14 cellular contexts compared by ENCODE assay signal in genomic region chr9:94175669-94176068, GRCh38.
DNase-seq lines count a peak whose midpoint lies in the region; FAIRE-seq and TF ChIP-seq lines count a peak whose summit lies in the region.
"Had no signal": no experiment of that assay in that cellular context is flagged by ENCODE, and none has a peak within 500 bp of the region (broad histone marks: within the 10 kb centered on the region; RNA-seq: fewer than 3 reads in every experiment).

No MANE protein-coding gene starts in this region.

- TF ChIP-seq CTCF in A673 (conservative IDR thresholded peaks at IDR 0.05; ENCODE audit: low read depth, low read length) (no peak), DOHH2 (IDR thresholded peaks at IDR 0.05; ENCODE audit: low read depth, low read length, poor library complexity, severe bottlenecking) (no peak), astrocyte (IDR thresholded peaks at IDR 0.05; ENCODE audit: insufficient read depth, low read depth, low read length) (no peak), mesothelial cell of epicardium (IDR thresholded peaks at IDR 0.05; ENCODE audit: unreplicated experiment) (no peak), glutamatergic neuron (IDR thresholded peaks at IDR 0.05; ENCODE audit: partially characterized antibody, unreplicated experiment) (no peak), Peyer's patch (IDR thresholded peaks at IDR 0.05) (no peak)

- H3K4me1 Mint-ChIP-seq in astrocyte (ENCODE audit: low read depth, unreplicated experiment) (peaks cover 23% of the 10 kb centered on the region), mesothelial cell of epicardium (peaks cover 41% of the 10 kb centered on the region), glutamatergic neuron (ENCODE audit: low read depth, unreplicated experiment) (peaks cover 10% of the 10 kb centered on the region)

- peaks cover 3% of the 10 kb centered on the region for H3K36me3 Mint-ChIP-seq in astrocyte (ENCODE audit: low read depth, unreplicated experiment)
- peaks cover 22% of the 10 kb centered on the region for H3K36me3 Mint-ChIP-seq in mesothelial cell of epicardium
- H3K36me3 Mint-ChIP-seq in glutamatergic neuron (ENCODE audit: unreplicated experiment), result no peaks in the 10 kb centered on the region

- POLR2A ChIA-PET in A673 (lab: Charles Lee; ENCODE audit: low non-redundant PET), result no interaction called here

- DNase-seq in A673 (ENCODE audit: low spot score), result peak; percentile 83
- DNase-seq in astrocyte (ENCODE audit: low read depth), result peak; percentile 34
- DNase-seq in mesothelial cell of epicardium (ENCODE audit: low spot score in 2 of 2, unreplicated experiment in 2 of 2), result no peak
- DNase-seq in glutamatergic neuron, result no peak
- DNase-seq in MV-4-11 (lab: John Stamatoyannopoulos, UW), result no peak
- no peak for DNase-seq in C1 segment of cervical spinal cord (lab: John Stamatoyannopoulos, UW)
- DNase-seq in Peyer's patch, result no peak
- DNase-seq: activated effector memory CD4-positive, alpha-beta T cell treated with anti-CD3 and anti-CD28 coated beads, Interleukin-2, amount 50 U/mL, for 16 hours; NCI-H2029 had no signal

- intact Hi-C loops in A673 (cut with micrococcal nuclease; ENCODE audit: unreplicated experiment), result no loop called here

- peaks cover 71% of the 10 kb centered on the region for H3K79me2 ChIP-seq in DOHH2 (ENCODE audit: control insufficient read depth, low read length)
- H3K79me2 ChIP-seq in astrocyte (ENCODE audit: insufficient read depth, low read length), result peaks cover 99% of the 10 kb centered on the region

- no peaks in the 10 kb centered on the region for H3K27me3 Mint-ChIP-seq in astrocyte (ENCODE audit: low read depth, unreplicated experiment)
- no peaks in the 10 kb centered on the region for H3K27me3 Mint-ChIP-seq in mesothelial cell of epicardium (ENCODE audit: low read depth)
- no peaks in the 10 kb centered on the region for H3K27me3 Mint-ChIP-seq in glutamatergic neuron (ENCODE audit: unreplicated experiment)

- H3K4me2 ChIP-seq in DOHH2 (ENCODE audit: low read length), result peak overlapping the region; percentile 46
- peak overlapping the region; percentile 40 for H3K4me2 ChIP-seq in astrocyte (ENCODE audit: low read length)
- H3K4me2 ChIP-seq: KMS-11 had no signal

- H3F3A ChIP-seq in DOHH2 (ENCODE audit: control insufficient read depth, insufficient read depth), result peaks cover 46% of the 10 kb centered on the region

- no peaks in the 10 kb centered on the region for H3K27me3 ChIP-seq in A673 (replicated peaks; ENCODE audit: insufficient read depth, low read depth, low read length, poor library complexity)
- H3K27me3 ChIP-seq in DOHH2 (ENCODE audit: control insufficient read depth, low read length), result no peaks in the 10 kb centered on the region
- no peaks in the 10 kb centered on the region for H3K27me3 ChIP-seq in astrocyte (ENCODE audit: insufficient read depth, low read length)
- no peaks in the 10 kb centered on the region for H3K27me3 ChIP-seq in Peyer's patch
- H3K27me3 ChIP-seq: SJSA1 had no signal

- H3K36me3 ChIP-seq in A673 (ENCODE audit: insufficient read depth, low read length, poor library complexity, severe bottlenecking), result peaks cover 46% of the 10 kb centered on the region
- H3K36me3 ChIP-seq in DOHH2 (ENCODE audit: control insufficient read depth, low read length), result peaks cover 78% of the 10 kb centered on the region
- H3K36me3 ChIP-seq in astrocyte (ENCODE audit: insufficient read depth, low read length), result peaks cover 26% of the 10 kb centered on the region
- H3K36me3 ChIP-seq in Peyer's patch, result peaks cover 0 to 25% (median 0%) of the 10 kb centered on the region in 3 donors

- H2AFZ ChIP-seq in astrocyte (ENCODE audit: low read depth, low read length), result no peak overlapping the region
- H2AFZ ChIP-seq: parathyroid adenoma had no signal

- peaks cover 46% of the 10 kb centered on the region for H4K20me1 ChIP-seq in DOHH2 (ENCODE audit: control insufficient read depth, insufficient read depth, low read depth, low read length)
- H4K20me1 ChIP-seq in astrocyte (ENCODE audit: insufficient read depth, low read length), result peaks cover 94% of the 10 kb centered on the region

- BruUV-seq in A673 (replicated peaks; lab: Mats Ljungman, UMichigan), result no TSS peak

- H3K4me3 ChIP-seq in A673 (ENCODE audit: low read depth, low read length, poor library complexity, severe bottlenecking), result peak overlapping the region; percentile 19
- H3K4me3 ChIP-seq in DOHH2 (ENCODE audit: low read length), result peak overlapping the region; percentile 26; the same call in 1 of the 2 replicates
- no peak overlapping the region for H3K4me3 ChIP-seq in astrocyte (ENCODE audit: insufficient read depth, low read depth, low read length)
- H3K4me3 ChIP-seq in Peyer's patch, result no peak overlapping the region
- H3K4me3 ChIP-seq: lung, SJSA1 had no signal

- no peak for FAIRE-seq in astrocyte (lab: Jason Lieb, UNC)

- no peak for TF ChIP-seq POLR2A in Peyer's patch (IDR thresholded peaks at IDR 0.05)

- H3K4me3 Mint-ChIP-seq in astrocyte (ENCODE audit: unreplicated experiment) (no peak overlapping the region), mesothelial cell of epicardium (no peak overlapping the region), glutamatergic neuron (ENCODE audit: unreplicated experiment) (no peak overlapping the region)

- H3K9ac ChIP-seq in astrocyte (ENCODE audit: low read length), result no peak overlapping the region
- H3K9ac ChIP-seq: KMS-11, parathyroid adenoma had no signal

- H3K27ac Mint-ChIP-seq in astrocyte (ENCODE audit: unreplicated experiment) (no peak overlapping the region), mesothelial cell of epicardium (peak overlapping the region; percentile 79), glutamatergic neuron (ENCODE audit: unreplicated experiment) (no peak overlapping the region)

- H3K4me1 ChIP-seq in A673 (ENCODE audit: insufficient read depth, low read length, poor library complexity, severe bottlenecking) (peaks cover 61% of the 10 kb centered on the region), DOHH2 (ENCODE audit: control insufficient read depth, low read length) (peaks cover 49% of the 10 kb centered on the region), astrocyte (ENCODE audit: insufficient read depth, low read length) (peaks cover 21% of the 10 kb centered on the region), Peyer's patch (peaks cover 0 to 60% (median 13%) of the 10 kb centered on the region in 4 donors)

- H3K9me3 Mint-ChIP-seq in astrocyte (ENCODE audit: unreplicated experiment), result no peaks in the 10 kb centered on the region
- H3K9me3 Mint-ChIP-seq in mesothelial cell of epicardium, result no peaks in the 10 kb centered on the region
- no peaks in the 10 kb centered on the region for H3K9me3 Mint-ChIP-seq in glutamatergic neuron (ENCODE audit: unreplicated experiment)

- no peaks in the 10 kb centered on the region for H3K9me2 ChIP-seq in DOHH2 (replicated peaks; ENCODE audit: control insufficient read depth, low read length)

- peak overlapping the region; percentile 57 for H3K27ac ChIP-seq in A673 (ENCODE audit: low read depth, low read length, poor library complexity, severe bottlenecking)
- H3K27ac ChIP-seq in DOHH2 (ENCODE audit: low read depth, low read length), result peak overlapping the region; percentile 29
- H3K27ac ChIP-seq in astrocyte (ENCODE audit: low read depth, low read length), result no peak overlapping the region
- H3K27ac ChIP-seq in Peyer's patch, result no peak overlapping the region
- H3K27ac ChIP-seq: KMS-11, parathyroid adenoma, SJSA1 had no signal

- CTCF ChIA-PET in A673 (lab: Charles Lee), result no interaction called here

- H3K9me3 ChIP-seq in A673 (ENCODE audit: low read depth, low read length, poor library complexity, severe bottlenecking), result no peaks in the 10 kb centered on the region
- H3K9me3 ChIP-seq in DOHH2 (ENCODE audit: control insufficient read depth, insufficient read depth, low read length), result no peaks in the 10 kb centered on the region
- no peaks in the 10 kb centered on the region for H3K9me3 ChIP-seq in astrocyte (ENCODE audit: insufficient read depth, low read depth, low read length)
- H3K9me3 ChIP-seq in Peyer's patch, result no peaks in the 10 kb centered on the region
- H3K9me3 ChIP-seq: SJSA1 had no signal

Comparison
In these comparisons a context has a peak if more than half of its experiments do, and no peak if none do; other contexts are left out.
1. DNase-seq: peak in A673 (single experiment) and astrocyte (single experiment); none in mesothelial cell of epicardium (0 of 2), glutamatergic neuron (single experiment), MV-4-11 (single experiment), C1 segment of cervical spinal cord (0 of 14) and Peyer's patch (0 of 3).
2. H3K27ac ChIP-seq: peak in A673 (single experiment) and DOHH2 (single experiment); none in astrocyte (single experiment) and Peyer's patch (0 of 4).
3. H3K4me3 ChIP-seq: peak in A673 (single experiment) and DOHH2 (single experiment); none in astrocyte (single experiment) and Peyer's patch (0 of 4).